In the genomic region with DNA sequence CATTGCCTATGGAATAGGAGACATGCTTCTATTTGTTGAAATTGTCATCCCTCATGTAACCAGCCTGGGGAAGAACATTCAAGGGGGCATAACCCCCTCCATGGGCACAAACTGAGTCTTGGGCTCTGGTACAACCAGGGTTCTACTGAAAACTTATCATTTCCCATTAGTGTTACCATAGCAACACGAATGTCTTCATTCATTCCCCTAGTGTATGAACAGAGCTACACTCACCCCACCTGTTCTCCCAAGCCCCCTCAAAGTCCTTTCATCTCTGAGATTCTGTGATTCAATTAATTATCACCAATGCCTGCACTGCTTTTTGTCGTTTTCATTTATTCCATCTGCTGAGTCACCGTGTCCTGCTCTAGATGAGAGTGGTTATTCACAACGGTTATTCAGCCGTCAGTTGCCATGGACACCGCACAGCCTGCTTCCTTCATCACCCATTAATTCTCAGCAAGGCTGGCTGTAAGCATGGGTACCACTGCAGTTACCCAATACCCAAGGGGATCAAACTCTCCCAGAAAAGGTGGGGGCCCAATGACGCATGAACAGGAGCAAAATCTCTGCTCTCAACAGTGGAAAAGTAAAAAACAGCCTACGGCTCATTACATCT, we compare ENCODE assay signal across 10 cellular contexts. TPM values are rescaled to one million over a fixed set of nuclear protein-coding genes. Genes with fewer than 3 reads are reported as not detected.
DNase-seq lines count a peak whose midpoint lies in the region; ATAC-seq and TF ChIP-seq lines count a peak whose summit lies in the region.
"Had no signal": no experiment of that assay in that cellular context is flagged by ENCODE, and none has a peak within 500 bp of the region (broad histone marks: within the 10 kb centered on the region; RNA-seq: fewer than 3 reads in every experiment).

No MANE protein-coding gene starts in this region.

- H3K36me3 Mint-ChIP-seq in glutamatergic neuron (ENCODE audit: unreplicated experiment), result no peaks in the 10 kb centered on the region
- no peaks in the 10 kb centered on the region for H3K36me3 Mint-ChIP-seq in endodermal cell (ENCODE audit: low read depth)

- peak; percentile 73 for ATAC-seq in SK-N-SH treated with all-trans-retinoic acid at 6 μM for 48 hours
- ATAC-seq in HG03039 (IDR thresholded peaks at IDR 0.05; ENCODE audit: unreplicated experiment), result no peak
- ATAC-seq in GM18907 (IDR thresholded peaks at IDR 0.05; ENCODE audit: unreplicated experiment), result no peak

- 72 to 80% methylated on average over 7 to 8 of the region's 8 CpGs for WGBS in endodermal cell (ENCODE audit: insufficient coverage in 1 of 2, insufficient read length in 1 of 2), 2 experiments

- no peak overlapping the region for H3K4me3 ChIP-seq in endodermal cell (ENCODE audit: low read length)

- H3K4me1 Mint-ChIP-seq in glutamatergic neuron (ENCODE audit: low read depth, unreplicated experiment) (peaks cover 5% of the 10 kb centered on the region), endodermal cell (peaks cover 1% of the 10 kb centered on the region)

- no peaks in the 10 kb centered on the region for H3K9me3 ChIP-seq in endodermal cell (ENCODE audit: control insufficient read depth, low read length)

- H3K27me3 Mint-ChIP-seq in glutamatergic neuron (ENCODE audit: unreplicated experiment), result peaks cover 9% of the 10 kb centered on the region
- peaks cover 93% of the 10 kb centered on the region for H3K27me3 Mint-ChIP-seq in endodermal cell (ENCODE audit: insufficient read depth)
- H3K27me3 Mint-ChIP-seq: stimulated activated naive CD8-positive, alpha-beta T cell treated with anti-CD3 and anti-CD28 coated beads, Interleukin-15, Interleukin-2, amounts not matched to agents 100 ng/mL and 50 ng/mL, for 24 hours had no signal

- H3K4me1 ChIP-seq in endodermal cell (ENCODE audit: control insufficient read depth, insufficient read depth, low read length), result no peaks in the 10 kb centered on the region

- DNase-seq in Ammon's horn (ENCODE audit: low spot score) (peak; percentile 93), H4 (ENCODE audit: low spot score) (peak; percentile 58), glutamatergic neuron (peak; percentile 42), HPDE6-E6E7 (ENCODE audit: extremely low spot score) (no peak), endodermal cell (no peak)

- no peak overlapping the region for H3K27ac Mint-ChIP-seq in glutamatergic neuron (ENCODE audit: unreplicated experiment)
- H3K27ac Mint-ChIP-seq in endodermal cell, result no peak overlapping the region
- H3K27ac Mint-ChIP-seq: stimulated activated naive CD8-positive, alpha-beta T cell treated with anti-CD3 and anti-CD28 coated beads, Interleukin-15, Interleukin-2, amounts not matched to agents 100 ng/mL and 50 ng/mL, for 24 hours had no signal

- H3K9ac ChIP-seq in endodermal cell (ENCODE audit: extremely low read depth, low read length, poor library complexity, severe bottlenecking), result no peak overlapping the region

- H3K27ac ChIP-seq in endodermal cell (ENCODE audit: low read depth, low read length), result no peak overlapping the region

- no peaks in the 10 kb centered on the region for H3K36me3 ChIP-seq in endodermal cell (ENCODE audit: control insufficient read depth, insufficient read depth, low read length)

- no peak overlapping the region for H3K4me3 Mint-ChIP-seq in glutamatergic neuron (ENCODE audit: unreplicated experiment)
- no peak overlapping the region for H3K4me3 Mint-ChIP-seq in endodermal cell
- H3K4me3 Mint-ChIP-seq: stimulated activated naive CD8-positive, alpha-beta T cell treated with anti-CD3 and anti-CD28 coated beads, Interleukin-15, Interleukin-2, amounts not matched to agents 100 ng/mL and 50 ng/mL, for 24 hours had no signal

- H3K9me3 Mint-ChIP-seq in glutamatergic neuron (ENCODE audit: unreplicated experiment) (peaks cover 6% of the 10 kb centered on the region), endodermal cell (peaks cover 8% of the 10 kb centered on the region)
- H3K9me3 Mint-ChIP-seq: stimulated activated naive CD8-positive, alpha-beta T cell treated with anti-CD3 and anti-CD28 coated beads, Interleukin-15, Interleukin-2, amounts not matched to agents 100 ng/mL and 50 ng/mL, for 24 hours had no signal

- TF ChIP-seq CTCF in glutamatergic neuron (IDR thresholded peaks at IDR 0.05; ENCODE audit: partially characterized antibody, unreplicated experiment) (no peak), endodermal cell (conservative IDR thresholded peaks at IDR 0.05) (no peak)

- peaks cover 16% of the 10 kb centered on the region for H3K27me3 ChIP-seq in endodermal cell (ENCODE audit: control insufficient read depth, insufficient read depth, low read length, poor library complexity, severe bottlenecking)

TF ChIP-seq in SK-N-SH treated with all-trans-retinoic acid at 6 μM for 48 hours, 23 proteins besides CTCF, POLR2A, EP300 and RAD21:
- TF ChIP-seq RARB (CRISPR knock-in tag; IDR thresholded peaks at IDR 0.05) (no peak), CSDC2 (CRISPR knock-in tag; IDR thresholded peaks at IDR 0.05) (no peak), ZNF70 (CRISPR knock-in tag; IDR thresholded peaks at IDR 0.05) (no peak), SNAI2 (CRISPR knock-in tag; IDR thresholded peaks at IDR 0.05) (0 out of 2 replicates have a peak, but pooled peaks have one; percentile 34)
- TF ChIP-seq, protein P1, sequence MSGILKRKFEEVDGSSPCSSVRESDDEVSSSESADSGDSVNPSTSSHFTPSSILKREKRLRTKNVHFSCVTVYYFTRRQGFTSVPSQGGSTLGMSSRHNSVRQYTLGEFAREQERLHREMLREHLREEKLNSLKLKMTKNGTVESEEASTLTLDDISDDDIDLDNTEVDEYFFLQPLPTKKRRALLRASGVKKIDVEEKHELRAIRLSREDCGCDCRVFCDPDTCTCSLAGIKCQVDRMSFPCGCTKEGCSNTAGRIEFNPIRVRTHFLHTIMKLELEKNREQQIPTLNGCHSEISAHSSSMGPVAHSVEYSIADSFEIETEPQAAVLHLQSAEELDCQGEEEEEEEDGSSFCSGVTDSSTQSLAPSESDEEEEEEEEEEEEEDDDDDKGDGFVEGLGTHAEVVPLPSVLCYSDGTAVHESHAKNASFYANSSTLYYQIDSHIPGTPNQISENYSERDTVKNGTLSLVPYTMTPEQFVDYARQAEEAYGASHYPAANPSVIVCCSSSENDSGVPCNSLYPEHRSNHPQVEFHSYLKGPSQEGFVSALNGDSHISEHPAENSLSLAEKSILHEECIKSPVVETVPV (CRISPR knock-in tag; IDR thresholded peaks at IDR 0.05), result no peak

RNA-seq across cellular contexts. Expression of a gene that starts 1.6 kb away (rescaled TPM):
- total RNA-seq in H4 (2014; rRNA removed; shearing (Covaris generic)), result not detected in 2 replicates
- total RNA-seq in glutamatergic neuron (ENCODE audit: unreplicated experiment), result not detected
- total RNA-seq in endodermal cell, result not detected
- not detected for polyA plus RNA-seq in endodermal cell (2013, experiment 1 of 2)
- polyA plus RNA-seq in endodermal cell (2013, experiment 2 of 2), result not detected
- total RNA-seq: NCI-H460 had no signal

RNA-seq across cellular contexts. Expression of a gene that starts 21.9 kb away (rescaled TPM):
- 86.6 and 90.0 TPM in 2 replicates for total RNA-seq in H4 (2014; rRNA removed; shearing (Covaris generic))
- total RNA-seq in glutamatergic neuron (ENCODE audit: unreplicated experiment) (1,088 TPM), endodermal cell (100 to 1,000 TPM; 526 to 573 TPM)
- polyA plus RNA-seq in endodermal cell (2013, experiment 1 of 2), result 718 TPM
- 619 TPM for polyA plus RNA-seq in endodermal cell (2013, experiment 2 of 2)

RNA-seq across cellular contexts. Expression of a gene that starts 23.9 kb away (rescaled TPM):
- 0.06 TPM in 1 of 2 replicates, not detected in the other for total RNA-seq in H4 (2014; rRNA removed; shearing (Covaris generic))
- 0.76 TPM for total RNA-seq in glutamatergic neuron (ENCODE audit: unreplicated experiment)
- 1 to 10 TPM; 1.7 TPM for total RNA-seq in endodermal cell
- 0.82 TPM for polyA plus RNA-seq in endodermal cell (2013, experiment 1 of 2)
- 0.66 TPM for polyA plus RNA-seq in endodermal cell (2013, experiment 2 of 2)

Comparison
In these comparisons a context has a peak if more than half of its experiments do, and no peak if none do; other contexts are left out.
1. DNase-seq: peak in Ammon's horn (single experiment), H4 (single experiment) and glutamatergic neuron (single experiment); none in HPDE6-E6E7 (single experiment) and endodermal cell (single experiment).